In genomic region chr16:2537451-2538379, GRCh38 we compare ENCODE assay signal across 8 cellular contexts. TPM values are rescaled to one million over a fixed set of nuclear protein-coding genes. Genes with fewer than 3 reads are reported as not detected.
DNase-seq lines count a peak whose midpoint lies in the region; ATAC-seq, FAIRE-seq and TF ChIP-seq lines count a peak whose summit lies in the region.

Gene PDPK1, plus strand, starts transcription at chr16:2538021. Its CDS starts 92 bp downstream, at chr16:2538113.

- peaks cover 36% of the 10 kb centered on the region for H3K79me2 ChIP-seq in astrocyte (ENCODE audit: insufficient read depth, low read length)

- H3K27me3 Mint-ChIP-seq in astrocyte (ENCODE audit: low read depth, unreplicated experiment) = no peaks in the 10 kb centered on the region

- FAIRE-seq in astrocyte (lab: Jason Lieb, UNC) = no peak

- H3K9ac ChIP-seq in astrocyte (ENCODE audit: low read length) = peak within 1 kb of the TSS; percentile 80

- H3K27ac ChIP-seq in astrocyte (ENCODE audit: low read depth, low read length) = peak within 1 kb of the TSS; percentile 28

- peak within 1 kb of the TSS; percentile 80 for H3K27ac Mint-ChIP-seq in astrocyte (ENCODE audit: unreplicated experiment)

- H3K4me2 ChIP-seq in astrocyte (ENCODE audit: low read length) = peak within 1 kb of the TSS; percentile 93

- peak within 1 kb of the TSS; percentile 88 for H3K4me3 Mint-ChIP-seq in astrocyte (ENCODE audit: unreplicated experiment)

- no peaks in the 10 kb centered on the region for H3K36me3 ChIP-seq in astrocyte (ENCODE audit: insufficient read depth, low read length)

- peak; percentile 59 for TF ChIP-seq POLR2A in GM18505 (IDR thresholded peaks at IDR 0.05; ENCODE audit: borderline replicate concordance, extremely low read depth, insufficient read depth, insufficient read length)

- H3K4me3 ChIP-seq in astrocyte (ENCODE audit: insufficient read depth, low read depth, low read length) = peak within 1 kb of the TSS; percentile 71

- H4K20me1 ChIP-seq in astrocyte (ENCODE audit: insufficient read depth, low read length) = peaks cover 35% of the 10 kb centered on the region

- H3K4me1 ChIP-seq in astrocyte (ENCODE audit: insufficient read depth, low read length) = peaks cover 7% of the 10 kb centered on the region

- peaks cover 27% of the 10 kb centered on the region for H3K4me1 Mint-ChIP-seq in astrocyte (ENCODE audit: low read depth, unreplicated experiment)

- no peaks in the 10 kb centered on the region for H3K9me3 ChIP-seq in astrocyte (ENCODE audit: insufficient read depth, low read depth, low read length)

- no peaks in the 10 kb centered on the region for H3K9me3 Mint-ChIP-seq in astrocyte (ENCODE audit: unreplicated experiment)

- no peaks in the 10 kb centered on the region for H3K27me3 ChIP-seq in astrocyte (ENCODE audit: insufficient read depth, low read length)

- TF ChIP-seq CTCF in astrocyte (IDR thresholded peaks at IDR 0.05; ENCODE audit: insufficient read depth, low read depth, low read length) = no peak

- ATAC-seq in GM18505 (IDR thresholded peaks at IDR 0.05; ENCODE audit: unreplicated experiment) (peak; percentile 79), HG02973 (IDR thresholded peaks at IDR 0.05; ENCODE audit: unreplicated experiment) (peak; percentile 76)

- H3K36me3 Mint-ChIP-seq in astrocyte (ENCODE audit: low read depth, unreplicated experiment) = peaks cover 2% of the 10 kb centered on the region

- DNase-seq in NCI-H1930 (lab: John Stamatoyannopoulos, UW) (peak; percentile 93 to 97), T-helper 22 cell (ENCODE audit: low read depth) (peak; percentile 92), astrocyte (ENCODE audit: low read depth) (peak; percentile 83), hepatic stellate cell (ENCODE audit: low spot score) (peak; percentile 96), retina (peak; percentile 88), cortex of kidney (lab: John Stamatoyannopoulos, UW) (no peak)

- peak within 1 kb of the TSS; percentile 74 for H2AFZ ChIP-seq in astrocyte (ENCODE audit: low read depth, low read length)

RNA-seq across cellular contexts. Expression of gene PDPK1, which starts in this region (rescaled TPM):
- total RNA-seq in astrocyte = 48.1 and 50.5 TPM in 2 replicates
